In genomic region chr7:15099074-15099473, GRCh38 we compare ENCODE assay signal across 5 cellular contexts.
"Had no signal": no experiment of that assay in that cellular context is flagged by ENCODE, and none has a peak within 500 bp of the region (broad histone marks: within the 10 kb centered on the region; RNA-seq: fewer than 3 reads in every experiment).

No MANE protein-coding gene starts in this region.

- H2AFZ ChIP-seq: GM23338 had no signal

- ATAC-seq: GM23338, K562 had no signal

- H3K4me3 ChIP-seq: GM23338, K562 had no signal

- H3K4me2 ChIP-seq: GM23338 had no signal

- DNase-seq: H9, HCEC 1CT, IMR-90 had no signal
